In the genomic region with DNA sequence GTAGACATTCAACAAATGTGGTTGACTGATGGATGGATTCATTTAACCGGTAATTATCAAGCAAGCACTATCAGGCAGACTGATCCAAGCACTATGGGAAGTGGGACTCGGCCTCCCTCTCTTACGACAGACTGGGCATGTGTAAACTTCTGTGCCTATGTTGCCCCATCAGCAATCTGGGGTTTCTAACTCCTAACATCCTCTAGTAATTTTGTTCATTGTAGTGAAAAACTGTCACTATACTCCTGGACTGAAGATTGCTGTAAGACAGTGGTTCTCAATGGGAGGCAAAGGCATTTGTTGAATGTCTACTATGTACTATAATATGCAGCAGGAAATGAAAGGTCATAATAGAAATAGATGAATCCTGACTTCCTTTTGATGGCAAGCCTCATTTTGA, we compare ENCODE assay signal across 1 cellular context.
TF ChIP-seq lines count a peak whose summit lies in the region.

No MANE protein-coding gene starts in this region.

TF ChIP-seq in K562, 482 proteins besides CTCF, POLR2A, EP300 and RAD21:
- TF ChIP-seq, protein P1, sequence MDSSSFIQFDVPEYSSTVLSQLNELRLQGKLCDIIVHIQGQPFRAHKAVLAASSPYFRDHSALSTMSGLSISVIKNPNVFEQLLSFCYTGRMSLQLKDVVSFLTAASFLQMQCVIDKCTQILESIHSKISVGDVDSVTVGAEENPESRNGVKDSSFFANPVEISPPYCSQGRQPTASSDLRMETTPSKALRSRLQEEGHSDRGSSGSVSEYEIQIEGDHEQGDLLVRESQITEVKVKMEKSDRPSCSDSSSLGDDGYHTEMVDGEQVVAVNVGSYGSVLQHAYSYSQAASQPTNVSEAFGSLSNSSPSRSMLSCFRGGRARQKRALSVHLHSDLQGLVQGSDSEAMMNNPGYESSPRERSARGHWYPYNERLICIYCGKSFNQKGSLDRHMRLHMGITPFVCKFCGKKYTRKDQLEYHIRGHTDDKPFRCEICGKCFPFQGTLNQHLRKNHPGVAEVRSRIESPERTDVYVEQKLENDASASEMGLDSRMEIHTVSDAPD (CRISPR knock-in tag; IDR thresholded peaks at IDR 0.05) = no peak
- no peak for TF ChIP-seq HES1 (IDR thresholded peaks at IDR 0.05; ENCODE audit: low read depth)
- no peak for TF ChIP-seq ZNF764 (CRISPR knock-in tag; IDR thresholded peaks at IDR 0.05; ENCODE audit: low read depth)
- TF ChIP-seq, protein P2, sequence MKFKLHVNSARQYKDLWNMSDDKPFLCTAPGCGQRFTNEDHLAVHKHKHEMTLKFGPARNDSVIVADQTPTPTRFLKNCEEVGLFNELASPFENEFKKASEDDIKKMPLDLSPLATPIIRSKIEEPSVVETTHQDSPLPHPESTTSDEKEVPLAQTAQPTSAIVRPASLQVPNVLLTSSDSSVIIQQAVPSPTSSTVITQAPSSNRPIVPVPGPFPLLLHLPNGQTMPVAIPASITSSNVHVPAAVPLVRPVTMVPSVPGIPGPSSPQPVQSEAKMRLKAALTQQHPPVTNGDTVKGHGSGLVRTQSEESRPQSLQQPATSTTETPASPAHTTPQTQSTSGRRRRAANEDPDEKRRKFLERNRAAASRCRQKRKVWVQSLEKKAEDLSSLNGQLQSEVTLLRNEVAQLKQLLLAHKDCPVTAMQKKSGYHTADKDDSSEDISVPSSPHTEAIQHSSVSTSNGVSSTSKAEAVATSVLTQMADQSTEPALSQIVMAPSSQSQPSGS (CRISPR knock-in tag; IDR thresholded peaks at IDR 0.05) = no peak
- TF ChIP-seq PYGO2 (tag; IDR thresholded peaks at IDR 0.05) = no peak
